Comparison of ENCODE assay signal across 8 cellular contexts in the genomic region with DNA sequence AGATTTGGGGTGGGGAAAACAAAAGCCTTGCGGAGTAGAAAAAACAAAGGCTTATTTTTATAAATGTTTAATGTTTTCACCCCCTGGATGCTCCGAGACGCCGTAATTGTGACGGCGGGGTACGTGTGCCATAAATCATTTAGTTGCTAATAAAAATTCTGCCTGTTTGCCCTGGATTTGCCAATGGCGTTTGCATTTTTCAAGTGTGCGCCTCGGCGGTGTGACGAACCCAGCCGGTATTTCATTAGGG. TPM values are rescaled to one million over a fixed set of nuclear protein-coding genes. Genes with fewer than 3 reads are reported as not detected.
DNase-seq lines count a peak whose midpoint lies in the region; ATAC-seq and TF ChIP-seq lines count a peak whose summit lies in the region.

No MANE protein-coding gene starts in this region.

- BruUV-seq in PC-3 (replicated peaks; lab: Mats Ljungman, UMichigan), result no TSS peak

- H3K4me1 Mint-ChIP-seq in GM23338, result peaks cover 18% of the 10 kb centered on the region

- TF ChIP-seq CTCF in GM23338 (conservative IDR thresholded peaks at IDR 0.05; ENCODE audit: low read depth in 2 of 2), result no peak
- TF ChIP-seq CTCF in PC-3 (conservative IDR thresholded peaks at IDR 0.05; ENCODE audit: low read depth, low read length), result no peak
- TF ChIP-seq CTCF in fibroblast of lung (conservative IDR thresholded peaks at IDR 0.05 in 1 of 2, IDR thresholded peaks at IDR 0.05 in 1 of 2; ENCODE audit: low read depth in 1 of 2, low read length in 2 of 2), result no peak

- H3K4me3 ChIP-seq in GM23338 (peak overlapping the region; percentile 69), PC-3 (ENCODE audit: low read length) (peak overlapping the region; percentile 83), fibroblast of lung (replicated peaks in 1 of 4; ENCODE audit: control extremely low read depth in 1 of 4, insufficient read depth in 1 of 4, low read depth in 3 of 4, low read length in 4 of 4) (peak overlapping the region; percentile 73 to 99 (median 96)), rectal smooth muscle tissue (ENCODE audit: low read length) (peak overlapping the region; percentile 98)

- no peaks in the 10 kb centered on the region for H3K9me2 ChIP-seq in GM23338 (ENCODE audit: insufficient read depth)
- no peaks in the 10 kb centered on the region for H3K9me2 ChIP-seq in PC-3 (replicated peaks; ENCODE audit: low read length)

- H3K27ac Mint-ChIP-seq in GM23338, result no peak overlapping the region

- H3K4me2 ChIP-seq in GM23338, result peak overlapping the region; percentile 93
- H3K4me2 ChIP-seq in PC-3 (ENCODE audit: low read length), result peak overlapping the region; percentile 94
- H3K4me2 ChIP-seq in fibroblast of lung (ENCODE audit: extremely low read depth, insufficient read depth, low read length), result peak overlapping the region; percentile 96

- no peaks in the 10 kb centered on the region for H3K9me3 ChIP-seq in PC-3 (ENCODE audit: low read length)
- H3K9me3 ChIP-seq in fibroblast of lung (ENCODE audit: control insufficient read depth, insufficient read depth, low read depth, low read length), result no peaks in the 10 kb centered on the region

- H3K27me3 ChIP-seq in GM23338 (ENCODE audit: insufficient read depth), result peaks cover 88% of the 10 kb centered on the region
- no peaks in the 10 kb centered on the region for H3K27me3 ChIP-seq in PC-3 (ENCODE audit: low read length)
- no peaks in the 10 kb centered on the region for H3K27me3 ChIP-seq in fibroblast of lung (ENCODE audit: control insufficient read depth, insufficient read depth, low read length)
- H3K27me3 ChIP-seq in rectal smooth muscle tissue (ENCODE audit: control insufficient read depth, insufficient read depth, low read length), result no peaks in the 10 kb centered on the region

- peaks cover 4% of the 10 kb centered on the region; the same call in 1 of the 3 replicates for H3K9me3 Mint-ChIP-seq in GM23338

- DNase-seq in GM23338 (ENCODE audit: low spot score) (no peak), PC-3 (peak; percentile 60), fibroblast of lung (ENCODE audit: low read depth in 2 of 2) (peak; percentile 63 to 77), left colon (no peak)

- peak overlapping the region; percentile 56; the same call in 1 of the 2 replicates for H2AFZ ChIP-seq in GM23338
- peak overlapping the region; percentile 78 for H2AFZ ChIP-seq in PC-3 (ENCODE audit: low read length)
- H2AFZ ChIP-seq in fibroblast of lung (ENCODE audit: low read length), result no peak overlapping the region

- H4K20me1 ChIP-seq in GM23338 (replicated peaks; ENCODE audit: insufficient read depth), result no peaks in the 10 kb centered on the region; the same call in 1 of the 2 replicates
- H4K20me1 ChIP-seq in PC-3 (ENCODE audit: low read length), result no peaks in the 10 kb centered on the region
- H4K20me1 ChIP-seq in fibroblast of lung (ENCODE audit: control insufficient read depth, extremely low read depth, insufficient read depth, low read length), result no peaks in the 10 kb centered on the region

- peak overlapping the region; percentile 96 for H3K9ac ChIP-seq in PC-3 (ENCODE audit: low read length)
- peak overlapping the region; percentile 75 for H3K9ac ChIP-seq in fibroblast of lung (ENCODE audit: insufficient read depth, low read length)
- H3K9ac ChIP-seq in rectal smooth muscle tissue (ENCODE audit: low read length), result peak overlapping the region; percentile 93

- intact Hi-C loops in PC-3 (cut with micrococcal nuclease), result no loop called here
- intact Hi-C loops in left colon (cut with DNase I, micrococcal nuclease), result no loop called here

- POLR2A ChIA-PET in PC-3 (lab: Charles Lee; ENCODE audit: unreplicated experiment), result interaction anchor here (0.7 kb wide), 1 partner anchor 70 kb away, joined by 4 read pairs; no protein-coding TSS in a partner anchor

- peaks cover 35% of the 10 kb centered on the region for H3K4me1 ChIP-seq in GM23338 (ENCODE audit: insufficient read depth)
- H3K4me1 ChIP-seq in PC-3 (ENCODE audit: insufficient read depth, low read length), result peaks cover 24% of the 10 kb centered on the region; the same call in 1 of the 2 replicates
- H3K4me1 ChIP-seq in fibroblast of lung (ENCODE audit: control insufficient read depth, extremely low read depth, insufficient read depth, low read length), result peaks cover 2% of the 10 kb centered on the region
- peaks cover 7% of the 10 kb centered on the region for H3K4me1 ChIP-seq in rectal smooth muscle tissue (ENCODE audit: control insufficient read depth, insufficient read depth, low read length)

- ATAC-seq in GM23338 (no peak), PC-3 (no peak), GM18519 (IDR thresholded peaks at IDR 0.05; ENCODE audit: low FRiP score, unreplicated experiment) (no peak), left colon (no peak), GM18861 (IDR thresholded peaks at IDR 0.05; ENCODE audit: unreplicated experiment) (no peak)
- ATAC-seq in activated CD4-positive, CD25-positive, alpha-beta regulatory T cell treated with anti-CD3 and anti-CD28 coated beads, Interleukin-2, amount 50 U/mL, for 24 hours, result no peak

- H3K27ac ChIP-seq in GM23338 (ENCODE audit: low read depth) (no peak overlapping the region), PC-3 (ENCODE audit: low read length) (peak overlapping the region; percentile 92), fibroblast of lung (ENCODE audit: insufficient read depth, low read length) (peak overlapping the region; percentile 84), rectal smooth muscle tissue (ENCODE audit: low read depth, low read length) (peak overlapping the region; percentile 99)

- H3F3A ChIP-seq in GM23338 (replicated peaks; ENCODE audit: low read depth) (peaks cover 26% of the 10 kb centered on the region), PC-3 (ENCODE audit: low read length, unreplicated experiment) (no peaks in the 10 kb centered on the region)

- H3K4me3 Mint-ChIP-seq in GM23338, result peak overlapping the region; percentile 80

- H3K36me3 Mint-ChIP-seq in GM23338 (ENCODE audit: low read depth), result no peaks in the 10 kb centered on the region

- H3K36me3 ChIP-seq in GM23338 (ENCODE audit: insufficient read depth) (no peaks in the 10 kb centered on the region), PC-3 (ENCODE audit: low read depth, low read length) (no peaks in the 10 kb centered on the region), fibroblast of lung (ENCODE audit: control insufficient read depth, insufficient read depth, low read length) (peaks cover 2% of the 10 kb centered on the region), rectal smooth muscle tissue (ENCODE audit: control insufficient read depth, insufficient read depth, low read length) (no peaks in the 10 kb centered on the region)

- H3K79me2 ChIP-seq in GM23338 (replicated peaks; ENCODE audit: insufficient read depth), result no peaks in the 10 kb centered on the region
- H3K79me2 ChIP-seq in PC-3 (ENCODE audit: low read length), result peaks cover 90% of the 10 kb centered on the region
- peaks cover 91% of the 10 kb centered on the region for H3K79me2 ChIP-seq in fibroblast of lung (ENCODE audit: control insufficient read depth, insufficient read depth, low read length)

- H3K27me3 Mint-ChIP-seq in GM23338 (ENCODE audit: insufficient read depth, low read depth, poor library complexity), result peaks cover 83% of the 10 kb centered on the region

- CTCF ChIA-PET in PC-3 (lab: Charles Lee), result no interaction called here

TF ChIP-seq in GM23338, 12 proteins besides CTCF, POLR2A, EP300 and RAD21:
- TF ChIP-seq EZH2 (IDR thresholded peaks at IDR 0.05; ENCODE audit: low read depth, unreplicated experiment), result peak; percentile 34
- no peak for TF ChIP-seq EZH2phosphoT487 (IDR thresholded peaks at IDR 0.05; ENCODE audit: unreplicated experiment)
TF ChIP-seq in GM23338: peak in this region for 1.

RNA-seq across cellular contexts. Expression of a gene that starts 2.5 kb away (rescaled TPM):
- 6.9 and 17.5 TPM in 2 replicates for total RNA-seq in GM23338 (2014; rRNA removed; shearing (Covaris generic))
- polyA plus RNA-seq in GM23338 (2016; fragmentation: Nextera tagmentation; extraction: Ambion mirVana) (2.0 and 2.1 TPM in 2 replicates), fibroblast of lung (19.7 and 21.7 TPM in 2 replicates)
- total RNA-seq in PC-3 (2014; rRNA removed) (26.8 and 57.8 TPM in 2 replicates), fibroblast of lung (32.1 and 38.5 TPM in 2 replicates), left colon (100 to 1,000 TPM in 1 of 2 donors, 10 to 100 TPM in 1; 94.1 to 103 TPM)
- polyA plus RNA-seq in fibroblast of lung (2012), result 51.5 and 68.1 TPM in 2 replicates
- polyA minus RNA-seq in fibroblast of lung (ENCODE audit: low replicate concordance), result 145 and 179 TPM in 2 replicates

Comparison
In these comparisons a context has a peak if more than half of its experiments do, and no peak if none do; other contexts are left out.
1. DNase-seq: peak in PC-3 (single experiment) and fibroblast of lung (2 of 2); none in GM23338 (single experiment) and left colon (0 of 2).
2. Peak in every context shown above with its lines, with median percentiles within 50 percentile points of each other: H3K4me2 ChIP-seq, H3K4me3 ChIP-seq and H3K9ac ChIP-seq.